In the genomic region with DNA sequence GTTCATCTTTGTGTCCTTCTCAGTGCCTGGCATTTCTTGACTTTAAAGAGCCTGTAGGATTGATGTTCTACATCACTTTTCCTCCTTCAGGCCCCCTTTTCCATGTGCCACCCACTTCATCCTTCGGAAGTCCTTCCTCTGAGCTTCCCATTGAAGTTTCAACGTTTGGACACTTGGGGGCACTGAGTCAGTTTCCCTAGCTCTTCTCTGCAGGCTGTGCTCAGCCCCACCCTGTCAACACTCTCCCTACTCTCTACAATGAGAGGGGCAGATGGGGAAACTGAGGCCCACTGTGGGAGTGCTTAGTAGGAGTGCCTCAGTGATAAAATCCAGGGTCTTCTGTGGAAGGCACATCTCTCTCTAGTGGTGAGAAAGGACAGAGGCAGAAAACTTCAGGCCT, we compare ENCODE assay signal across 8 cellular contexts. TPM values are rescaled to one million over a fixed set of nuclear protein-coding genes. Genes with fewer than 3 reads are reported as not detected.
DNase-seq lines count a peak whose midpoint lies in the region; ATAC-seq and TF ChIP-seq lines count a peak whose summit lies in the region.
"Had no signal": no experiment of that assay in that cellular context is flagged by ENCODE, and none has a peak within 500 bp of the region (broad histone marks: within the 10 kb centered on the region; RNA-seq: fewer than 3 reads in every experiment).

No MANE protein-coding gene starts in this region.

- in situ Hi-C loops in mammary epithelial cell (cut with MboI; ENCODE audit: low sequenced_read_pairs in 2 of 2), result no loop called here

- H3K27ac ChIP-seq in HEK293 (ENCODE audit: extremely low read depth, low read depth, low read length) (no peak overlapping the region), mammary epithelial cell (ENCODE audit: insufficient read depth, low read depth, low read length) (no peak overlapping the region), psoas muscle (no peak overlapping the region)
- H3K27ac ChIP-seq: thyroid gland had no signal

- TF ChIP-seq CTCF in HEK293 (tag by site-specific recombination; IDR thresholded peaks at IDR 0.05) (0 out of 2 replicates have a peak, but pooled peaks have one; percentile 14), mammary epithelial cell (conservative IDR thresholded peaks at IDR 0.05 in 1 of 2, IDR thresholded peaks at IDR 0.05 in 1 of 2; ENCODE audit: extremely low read depth in 1 of 2, insufficient read depth in 1 of 2, low read depth in 1 of 2, low read length in 2 of 2) (peak; percentile 23 to 37), psoas muscle (IDR thresholded peaks at IDR 0.05) (peak; percentile 28)

- H3K4me3 ChIP-seq in HEK293 (ENCODE audit: low read depth, low read length), result no peak overlapping the region
- no peak overlapping the region for H3K4me3 ChIP-seq in mammary epithelial cell (replicated peaks in 1 of 3; ENCODE audit: insufficient read depth in 1 of 3, low read depth in 2 of 3, low read length in 3 of 3)
- H3K4me3 ChIP-seq in psoas muscle, result no peak overlapping the region
- H3K4me3 ChIP-seq: thyroid gland had no signal

- no peaks in the 10 kb centered on the region for H3K36me3 ChIP-seq in HEK293 (ENCODE audit: control insufficient read depth in 2 of 2, insufficient read depth in 1 of 2, low read length in 2 of 2)
- H3K36me3 ChIP-seq in mammary epithelial cell (ENCODE audit: insufficient read depth, low read length), result no peaks in the 10 kb centered on the region
- H3K36me3 ChIP-seq in psoas muscle (ENCODE audit: insufficient read depth in 1 of 2, low read depth in 1 of 2), result no peaks in the 10 kb centered on the region
- H3K36me3 ChIP-seq: thyroid gland had no signal

- no peak overlapping the region for H2AFZ ChIP-seq in mammary epithelial cell (ENCODE audit: low read depth, low read length)

- peaks cover 24% of the 10 kb centered on the region for H3K27me3 Mint-ChIP-seq in activated T-cell treated with anti-CD3 and anti-CD28 coated beads, Interleukin-2, amount 50 U/mL, for 24 hours

- ATAC-seq in psoas muscle, result peak in 1 of 4 donors; percentile 51
- ATAC-seq: left colon had no signal

- CTCF ChIA-PET in HEK293 (lab: Yijun Ruan, JAX), result interaction anchor here (0.9 to 25.0 kb wide), 10 partner anchors 8 to 194 kb away, joined by 3 to 541 read pairs (median 4); a partner anchor contains a TSS
- CTCF ChIA-PET in mammary epithelial cell (lab: Charles Lee; ENCODE audit: low non-redundant PET), result interaction anchor here (0.8 to 1.2 kb wide), 3 partner anchors 16 to 20 kb away, joined by 8 to 16 read pairs (median 13); no protein-coding TSS in a partner anchor

- H3K79me2 ChIP-seq in mammary epithelial cell (ENCODE audit: insufficient read depth, low read length), result no peaks in the 10 kb centered on the region

- no TSS peak for BruUV-seq in mammary epithelial cell (replicated peaks; lab: Mats Ljungman, UMichigan)

- H3K9me3 ChIP-seq in HEK293 (ENCODE audit: control insufficient read depth, insufficient read depth, low read depth, low read length) (no peaks in the 10 kb centered on the region), mammary epithelial cell (replicated peaks; ENCODE audit: insufficient read depth, low read length) (no peaks in the 10 kb centered on the region), psoas muscle (no peaks in the 10 kb centered on the region)
- H3K9me3 ChIP-seq: thyroid gland had no signal

- dilution Hi-C loops in mammary epithelial cell (cut with HindIII; ENCODE audit: low sequenced_read_pairs), result no loop called here

- 65% methylated on average over 2 of the region's 2 CpGs for WGBS in mammary epithelial cell (ENCODE audit: low coverage, missing lambda C conversion rate)
- 31 to 42% (median 35%) methylated on average over 2 of the region's 2 CpGs for WGBS in psoas muscle, 3 donors

- no peak overlapping the region for H3K9ac ChIP-seq in mammary epithelial cell (ENCODE audit: insufficient read depth, low read length)

- H3K27me3 ChIP-seq in mammary epithelial cell (ENCODE audit: insufficient read depth, low read length), result no peaks in the 10 kb centered on the region
- peaks cover 0 to 2% (median 2%) of the 10 kb centered on the region in 3 donors for H3K27me3 ChIP-seq in psoas muscle (ENCODE audit: insufficient read depth in 3 of 3, low read length in 2 of 3)
- H3K27me3 ChIP-seq: thyroid gland had no signal

- no peaks in the 10 kb centered on the region for H3K36me3 Mint-ChIP-seq in activated T-cell treated with anti-CD3 and anti-CD28 coated beads, Interleukin-2, amount 50 U/mL, for 24 hours (ENCODE audit: low read depth)

- no peak overlapping the region for H3K4me3 Mint-ChIP-seq in activated T-cell treated with anti-CD3 and anti-CD28 coated beads, Interleukin-2, amount 50 U/mL, for 24 hours

- POLR2A ChIA-PET in HEK293 (lab: Yijun Ruan, JAX), result no interaction called here

- no peaks in the 10 kb centered on the region for H3K9me3 Mint-ChIP-seq in activated T-cell treated with anti-CD3 and anti-CD28 coated beads, Interleukin-2, amount 50 U/mL, for 24 hours

- no peaks in the 10 kb centered on the region for H3K4me1 Mint-ChIP-seq in activated T-cell treated with anti-CD3 and anti-CD28 coated beads, Interleukin-2, amount 50 U/mL, for 24 hours (ENCODE audit: low read depth)

- no peak overlapping the region for H3K27ac Mint-ChIP-seq in activated T-cell treated with anti-CD3 and anti-CD28 coated beads, Interleukin-2, amount 50 U/mL, for 24 hours

- no peaks in the 10 kb centered on the region for H3K4me1 ChIP-seq in HEK293 (ENCODE audit: control insufficient read depth, insufficient read depth, low read length)
- H3K4me1 ChIP-seq in mammary epithelial cell (ENCODE audit: insufficient read depth, low read length), result peaks cover 12% of the 10 kb centered on the region
- H3K4me1 ChIP-seq in psoas muscle, result no peaks in the 10 kb centered on the region
- H3K4me1 ChIP-seq: thyroid gland had no signal

- H4K20me1 ChIP-seq in mammary epithelial cell (ENCODE audit: insufficient read depth, low read length), result no peaks in the 10 kb centered on the region

- no peak overlapping the region for H3K4me2 ChIP-seq in mammary epithelial cell (ENCODE audit: insufficient read depth, low read depth, low read length)

- intact Hi-C loops in mammary epithelial cell (cut with micrococcal nuclease), result no loop called here
- intact Hi-C loops in psoas muscle (cut with DNase I), result no loop called here

- no peak for DNase-seq in mammary epithelial cell
- DNase-seq in psoas muscle, result no peak
- no peak for DNase-seq in activated T-cell treated with anti-CD3 and anti-CD28 coated beads, Interleukin-2, amount 50 U/mL, for 24 hours
- DNase-seq in mucosa of gallbladder (ENCODE audit: low spot score), result no peak
- DNase-seq: left colon, thyroid gland had no signal

TF ChIP-seq in HEK293, 187 proteins besides CTCF, POLR2A, EP300 and RAD21:
- TF ChIP-seq ZNF341 (tag by site-specific recombination; IDR thresholded peaks at IDR 0.05; ENCODE audit: low read depth) (peak; percentile 41; the same call in 1 of the 2 replicates), ZNF654 (tag by site-specific recombination; IDR thresholded peaks at IDR 0.05; ENCODE audit: low read depth) (peak; percentile 20; the same call in 1 of the 2 replicates), ZNF600 (tag by site-specific recombination; IDR thresholded peaks at IDR 0.05) (no peak)

RNA-seq across cellular contexts. Expression of a gene that starts 11.9 kb away (rescaled TPM):
- total RNA-seq in mammary epithelial cell (not detected), psoas muscle (under 1 TPM in 2 of 4 donors, not detected in 2; 0.08 to 0.09 TPM), mucosa of gallbladder (not detected)
- polyA plus RNA-seq in mammary epithelial cell (not detected), psoas muscle (under 1 TPM in 2 of 3 donors, not detected in 1; 0.01 to 0.03 TPM)
- polyA minus RNA-seq in mammary epithelial cell, result not detected
- total RNA-seq: activated CD8-positive, alpha-beta memory T cell treated with anti-CD3 and anti-CD28 coated beads for 36 hours had no signal

RNA-seq across cellular contexts. Expression of a gene that starts 23.3 kb away (rescaled TPM):
- total RNA-seq in mammary epithelial cell (not detected), psoas muscle (not detected), mucosa of gallbladder (not detected)
- polyA plus RNA-seq in mammary epithelial cell (not detected), psoas muscle (under 1 TPM in 2 of 3 donors, not detected in 1; 0.01 to 0.04 TPM)
- not detected for polyA minus RNA-seq in mammary epithelial cell
- total RNA-seq: activated CD8-positive, alpha-beta memory T cell treated with anti-CD3 and anti-CD28 coated beads for 36 hours; left colon; thyroid gland had no signal

RNA-seq across cellular contexts. Expression of a gene that starts 26.3 kb away (rescaled TPM):
- 1 to 10 TPM; 5.8 TPM for total RNA-seq in mammary epithelial cell
- polyA plus RNA-seq in mammary epithelial cell, result 3.5 TPM
- 5.6 TPM for polyA minus RNA-seq in mammary epithelial cell
- 1 to 10 TPM in 3 of 4 donors, under 1 TPM in 1; 0.84 to 1.5 (median 1.4) TPM for total RNA-seq in psoas muscle
- 1 to 10 TPM in 2 of 3 donors, under 1 TPM in 1; 0.66 to 1.4 (median 1.3) TPM for polyA plus RNA-seq in psoas muscle
- total RNA-seq in mucosa of gallbladder, result 7.9 TPM

RNA-seq across cellular contexts. Expression of a gene that starts 40.3 kb away (rescaled TPM):
- total RNA-seq in mammary epithelial cell (10 to 100 TPM; 28.7 to 34.2 TPM), psoas muscle (1 to 10 TPM; 4.3 to 8.6 (median 6.4) TPM), mucosa of gallbladder (81.7 TPM)
- polyA plus RNA-seq in mammary epithelial cell (22.8 TPM), psoas muscle (1 to 10 TPM; 4.9 to 6.5 (median 6.4) TPM)
- polyA minus RNA-seq in mammary epithelial cell, result 23.9 TPM

RNA-seq across cellular contexts. Expression of a gene that starts 57.5 kb away (rescaled TPM):
- total RNA-seq in mammary epithelial cell, result under 1 TPM in 1 of 2 donors, not detected in 1; under 0.01 TPM
- not detected for polyA plus RNA-seq in mammary epithelial cell
- not detected for polyA minus RNA-seq in mammary epithelial cell
- total RNA-seq in psoas muscle, result 1,000 to 10,000 TPM in 1 of 4 donors, 100 to 1,000 TPM in 3; 523 to 1,040 (median 587) TPM
- polyA plus RNA-seq in psoas muscle, result 100 to 1,000 TPM in 2 of 3 donors, 10 to 100 TPM in 1; 52.5 to 194 (median 162) TPM
- 18.6 TPM for total RNA-seq in mucosa of gallbladder
- total RNA-seq: activated CD8-positive, alpha-beta memory T cell treated with anti-CD3 and anti-CD28 coated beads for 36 hours had no signal
